Comparison of ENCODE assay signal across 18 cellular contexts in genomic region chr2:100418563-100418962, GRCh38. TPM values are rescaled to one million over a fixed set of nuclear protein-coding genes. Genes with fewer than 3 reads are reported as not detected.
DNase-seq lines count a peak whose midpoint lies in the region; ATAC-seq, FAIRE-seq and TF ChIP-seq lines count a peak whose summit lies in the region.
"Had no signal": no experiment of that assay in that cellular context is flagged by ENCODE, and none has a peak within 500 bp of the region (broad histone marks: within the 10 kb centered on the region; RNA-seq: fewer than 3 reads in every experiment).

No MANE protein-coding gene starts in this region.

- H3K27ac Mint-ChIP-seq in immature natural killer cell (peak overlapping the region in 2 of 6 donors; percentile 30 to 41), type B pancreatic cell (no peak overlapping the region), endothelial cell (ENCODE audit: unreplicated experiment) (no peak overlapping the region)
- H3K27ac Mint-ChIP-seq: dendritic cell treated with granulocyte-macrophage colony-stimulating factor and Interleukin-4, amounts not matched to agents 40 ng/mL and 50 ng/mL, for 4 days had no signal

- BruUV-seq in HepG2 (replicated peaks; lab: Mats Ljungman, UMichigan): no TSS peak

- TF ChIP-seq EP300 in HepG2 (IDR thresholded peaks at IDR 0.05; ENCODE audit: low read depth in 2 of 2, low read length in 2 of 2): no peak
- TF ChIP-seq EP300 in HepG2 (CRISPR knock-in tag; IDR thresholded peaks at IDR 0.05; ENCODE audit: borderline replicate concordance): no peak

- POLR2A ChIA-PET in HepG2 (lab: Yijun Ruan, JAX): no interaction called here

- ATAC-seq in HepG2: no peak
- no peak for ATAC-seq in right lobe of liver
- ATAC-seq in GM21717 (IDR thresholded peaks at IDR 0.05; ENCODE audit: unreplicated experiment): no peak

- H2AFZ ChIP-seq in HepG2 (ENCODE audit: low read length): no peak overlapping the region

- peak overlapping the region; percentile 64 to 90 (median 85) for H3K4me3 Mint-ChIP-seq in immature natural killer cell
- peak overlapping the region; percentile 91 for H3K4me3 Mint-ChIP-seq in type B pancreatic cell
- H3K4me3 Mint-ChIP-seq in endothelial cell (ENCODE audit: unreplicated experiment): no peak overlapping the region
- H3K4me3 Mint-ChIP-seq: dendritic cell treated with granulocyte-macrophage colony-stimulating factor and Interleukin-4, amounts not matched to agents 40 ng/mL and 50 ng/mL, for 4 days had no signal

- H3K27ac ChIP-seq in HepG2 (ENCODE audit: extremely low read length, insufficient read depth, low read length): no peak overlapping the region
- no peak overlapping the region for H3K27ac ChIP-seq in right lobe of liver
- no peak overlapping the region for H3K27ac ChIP-seq in WERI-Rb-1
- H3K27ac ChIP-seq: GM23248 had no signal

- no peaks in the 10 kb centered on the region for H4K20me1 ChIP-seq in HepG2 (ENCODE audit: insufficient read depth, low read length)

- DNase-seq in HepG2 (ENCODE audit: low spot score): peak; percentile 31
- DNase-seq in right lobe of liver: no peak
- peak; percentile 25 for DNase-seq in WERI-Rb-1
- DNase-seq in immature natural killer cell: no peak
- DNase-seq in type B pancreatic cell (ENCODE audit: extremely low spot score, unreplicated experiment): no peak
- DNase-seq in endothelial cell (ENCODE audit: low spot score): no peak
- DNase-seq in retina: no peak
- DNase-seq: activated CD8-positive, alpha-beta memory T cell treated with anti-CD3 and anti-CD28 coated beads, Interleukin-2, amount 50 U/mL, for 4 hours; aorta; GM23248; NCI-H2171; NK-92 treated with Interleukin-12 subunit alpha and Interleukin-12 subunit beta, amount 100 ng/mL, for 24 hours; nucleus accumbens; SHP77 had no signal

- H3K27me3 ChIP-seq in HepG2 (ENCODE audit: control insufficient read depth in 1 of 2, insufficient read depth in 2 of 2, low read length in 2 of 2) (no peaks in the 10 kb centered on the region; a peak in 1 of 5 replicates), right lobe of liver (no peaks in the 10 kb centered on the region), WERI-Rb-1 (ENCODE audit: insufficient read depth, low read depth, severe bottlenecking) (no peaks in the 10 kb centered on the region)

- TF ChIP-seq POLR2A in HepG2 (IDR thresholded peaks at IDR 0.05; ENCODE audit: insufficient read depth in 1 of 2, low read depth in 2 of 2, low read length in 2 of 2) (no peak), right lobe of liver (IDR thresholded peaks at IDR 0.05) (no peak)

- no peak overlapping the region; a peak in 1 of 6 replicates for H3K4me3 ChIP-seq in HepG2 (replicated peaks in 1 of 3; ENCODE audit: insufficient read depth in 1 of 3, low read depth in 2 of 3, low read length in 3 of 3)
- H3K4me3 ChIP-seq in right lobe of liver: no peak overlapping the region
- H3K4me3 ChIP-seq in WERI-Rb-1 (ENCODE audit: low read depth, low read length): no peak overlapping the region
- H3K4me3 ChIP-seq: lung had no signal

- WGBS in HepG2 (ENCODE audit: low lambda C conversion rate): 64% methylated on average over 11 of the region's 11 CpGs
- 80% methylated on average over 10 of the region's 11 CpGs for WGBS in right lobe of liver (ENCODE audit: insufficient coverage, low coverage, low lambda C conversion rate, missing lambda C conversion rate)

- TF ChIP-seq RAD21 in HepG2 (CRISPR knock-in tag; IDR thresholded peaks at IDR 0.05): no peak

- in situ Hi-C loops in HepG2 (cut with HindIII; ENCODE audit: extremely low pct_ligation_motif_present, low pct_unique_long_range_greater_than_20kb): no loop called here

- peaks cover 13% of the 10 kb centered on the region for H3K79me2 ChIP-seq in HepG2 (ENCODE audit: insufficient read depth, low read length)

- no peak overlapping the region for H3K9ac ChIP-seq in HepG2 (ENCODE audit: insufficient read depth, low read depth, low read length)

- H3K4me1 Mint-ChIP-seq in immature natural killer cell (peaks cover 17 to 31% of the 10 kb centered on the region in 2 donors), type B pancreatic cell (ENCODE audit: unreplicated experiment) (peaks cover 17% of the 10 kb centered on the region), endothelial cell (ENCODE audit: unreplicated experiment) (peaks cover 20% of the 10 kb centered on the region)

- H3K9me3 ChIP-seq in HepG2 (ENCODE audit: low read length) (no peaks in the 10 kb centered on the region), right lobe of liver (no peaks in the 10 kb centered on the region), WERI-Rb-1 (ENCODE audit: severe bottlenecking) (no peaks in the 10 kb centered on the region)

- no peak overlapping the region for H3K4me2 ChIP-seq in HepG2 (ENCODE audit: low read depth, low read length)

- no peaks in the 10 kb centered on the region for H3K27me3 Mint-ChIP-seq in immature natural killer cell (ENCODE audit: low read depth in 3 of 3)
- H3K27me3 Mint-ChIP-seq in type B pancreatic cell: no peaks in the 10 kb centered on the region
- peaks cover 6% of the 10 kb centered on the region for H3K27me3 Mint-ChIP-seq in endothelial cell (ENCODE audit: unreplicated experiment)

- no peaks in the 10 kb centered on the region for H3K9me3 Mint-ChIP-seq in immature natural killer cell
- H3K9me3 Mint-ChIP-seq in type B pancreatic cell: no peaks in the 10 kb centered on the region
- no peaks in the 10 kb centered on the region for H3K9me3 Mint-ChIP-seq in endothelial cell (ENCODE audit: unreplicated experiment)
- H3K9me3 Mint-ChIP-seq: dendritic cell treated with granulocyte-macrophage colony-stimulating factor and Interleukin-4, amounts not matched to agents 40 ng/mL and 50 ng/mL, for 4 days had no signal

- no peaks in the 10 kb centered on the region for H3K36me3 Mint-ChIP-seq in immature natural killer cell
- no peaks in the 10 kb centered on the region for H3K36me3 Mint-ChIP-seq in type B pancreatic cell
- H3K36me3 Mint-ChIP-seq in endothelial cell (ENCODE audit: low read depth, unreplicated experiment): peaks cover 5% of the 10 kb centered on the region

- CTCF ChIA-PET in HepG2 (lab: Yijun Ruan, JAX; ENCODE audit: low intra/inter-chr PET ratio, low total read pairs): no interaction called here

- TF ChIP-seq CTCF in HepG2 (CRISPR knock-in tag; IDR thresholded peaks at IDR 0.05) (no peak), right lobe of liver (IDR thresholded peaks at IDR 0.05) (no peak), WERI-Rb-1 (IDR thresholded peaks at IDR 0.05; ENCODE audit: low read depth, low read length) (no peak), type B pancreatic cell (conservative IDR thresholded peaks at IDR 0.05) (no peak), endothelial cell (IDR thresholded peaks at IDR 0.05; ENCODE audit: unreplicated experiment) (no peak)

- intact Hi-C loops in HepG2 (cut with micrococcal nuclease; ENCODE audit: unreplicated experiment) (loop anchor here (5.0 kb wide), 1 partner anchor 144 kb away; the partner anchor contains the start of gene PDCL3), right lobe of liver (cut with DNase I) (no loop called here)

- H3K4me1 ChIP-seq in HepG2 (ENCODE audit: insufficient read depth, low read length): peaks cover 29% of the 10 kb centered on the region
- H3K4me1 ChIP-seq in right lobe of liver: no peaks in the 10 kb centered on the region

- H3K36me3 ChIP-seq in HepG2 (replicated peaks in 1 of 2; ENCODE audit: control insufficient read depth in 1 of 2, insufficient read depth in 2 of 2, low read length in 2 of 2): peaks cover 3 to 11% of the 10 kb centered on the region in 2 experiments; a peak in 3 of 5 replicates
- H3K36me3 ChIP-seq in right lobe of liver: no peaks in the 10 kb centered on the region
- peaks cover 7% of the 10 kb centered on the region for H3K36me3 ChIP-seq in WERI-Rb-1

- no peak for FAIRE-seq in HepG2 (lab: Jason Lieb, UNC)

RNA-seq across cellular contexts. Expression of gene CHST10, which starts 1.1 kb away (rescaled TPM):
- 8.5 and 14.2 TPM in 2 replicates for total RNA-seq in HepG2 (2016; rRNA removed; fragmentation: Illumina TruSeq; extraction: Trizol)
- 2.4 and 3.0 TPM in 2 replicates for total RNA-seq in HepG2 (2016; cell fraction: cytosol; rRNA removed; fragmentation: Illumina TruSeq; extraction: Trizol; ENCODE audit: low read depth)
- total RNA-seq in HepG2 (2016; cell fraction: insoluble cytoplasmic fraction; rRNA removed; fragmentation: Illumina TruSeq; extraction: Trizol): 7.1 and 13.1 TPM in 2 replicates
- total RNA-seq in HepG2 (2016; cell fraction: membrane; rRNA removed; fragmentation: Illumina TruSeq; extraction: Trizol): 6.9 and 7.7 TPM in 2 replicates
- total RNA-seq in HepG2 (2016; cell fraction: nucleus; rRNA removed; fragmentation: Illumina TruSeq; extraction: Trizol): 12.2 and 15.8 TPM in 2 replicates
- polyA plus RNA-seq in HepG2 (2011; rRNA removed): 10.5 and 11.5 TPM in 2 replicates
- 8.3 and 11.0 TPM in 2 replicates for polyA plus RNA-seq in HepG2 (2011; cell fraction: cytosol; rRNA removed)
- 9.0 and 10.7 TPM in 2 replicates for polyA plus RNA-seq in HepG2 (2011; cell fraction: nucleus; rRNA removed)
- polyA plus RNA-seq in HepG2 (2012): 8.8 TPM in 2 replicates
- 1.5 and 2.5 TPM in 2 replicates for polyA plus RNA-seq in HepG2 (2016; cell fraction: cytosol; fragmentation: Illumina TruSeq; extraction: Trizol; ENCODE audit: low read depth)
- 6.7 and 7.6 TPM in 2 replicates for polyA plus RNA-seq in HepG2 (2016; cell fraction: insoluble cytoplasmic fraction; fragmentation: Illumina TruSeq; extraction: Trizol; ENCODE audit: low read depth)
- 4.5 and 6.1 TPM in 2 replicates for polyA plus RNA-seq in HepG2 (2016; cell fraction: membrane; fragmentation: Illumina TruSeq; extraction: Trizol; ENCODE audit: low read depth)
- 20.4 and 23.1 TPM in 2 replicates for polyA plus RNA-seq in HepG2 (2016; cell fraction: nucleus; fragmentation: Illumina TruSeq; extraction: Trizol; ENCODE audit: insufficient read depth, low read depth)
- polyA minus RNA-seq in HepG2 (2011; rRNA and poly(A)+ RNA removed; ENCODE audit: low replicate concordance): 14.1 and 16.5 TPM in 2 replicates
- 8.0 and 9.3 TPM in 2 replicates for polyA minus RNA-seq in HepG2 (2011; cell fraction: cytosol; rRNA and poly(A)+ RNA removed)
- polyA minus RNA-seq in HepG2 (2011; cell fraction: nucleus; rRNA and poly(A)+ RNA removed): 17.4 and 18.0 TPM in 2 replicates
- total RNA-seq in right lobe of liver: under 1 TPM; 0.19 to 0.88 (median 0.50) TPM
- polyA plus RNA-seq in immature natural killer cell: 10 to 100 TPM in 1 of 3 donors, 1 to 10 TPM in 2; 5.0 to 10.3 (median 7.1) TPM
- total RNA-seq in type B pancreatic cell (ENCODE audit: low replicate concordance): 7.2 and 26.9 TPM in 2 replicates
- 20.6 TPM for total RNA-seq in endothelial cell (ENCODE audit: unreplicated experiment)

RNA-seq across cellular contexts. Expression of gene NMS, which starts 51.7 kb away (rescaled TPM):
- total RNA-seq in HepG2 (2016; rRNA removed; fragmentation: Illumina TruSeq; extraction: Trizol): not detected in 2 replicates
- not detected in 2 replicates for total RNA-seq in HepG2 (2016; cell fraction: cytosol; rRNA removed; fragmentation: Illumina TruSeq; extraction: Trizol; ENCODE audit: low read depth)
- total RNA-seq in HepG2 (2016; cell fraction: insoluble cytoplasmic fraction; rRNA removed; fragmentation: Illumina TruSeq; extraction: Trizol): not detected in 2 replicates
- not detected in 2 replicates for total RNA-seq in HepG2 (2016; cell fraction: membrane; rRNA removed; fragmentation: Illumina TruSeq; extraction: Trizol)
- not detected in 2 replicates for total RNA-seq in HepG2 (2016; cell fraction: nucleus; rRNA removed; fragmentation: Illumina TruSeq; extraction: Trizol)
- polyA plus RNA-seq in HepG2 (2011; rRNA removed): not detected in 2 replicates
- polyA plus RNA-seq in HepG2 (2011; cell fraction: cytosol; rRNA removed): not detected in 2 replicates
- polyA plus RNA-seq in HepG2 (2011; cell fraction: nucleus; rRNA removed): not detected in 2 replicates
- polyA plus RNA-seq in HepG2 (2012): not detected in 2 replicates
- not detected in 2 replicates for polyA plus RNA-seq in HepG2 (2016; cell fraction: cytosol; fragmentation: Illumina TruSeq; extraction: Trizol; ENCODE audit: low read depth)
- polyA plus RNA-seq in HepG2 (2016; cell fraction: insoluble cytoplasmic fraction; fragmentation: Illumina TruSeq; extraction: Trizol; ENCODE audit: low read depth): not detected in 2 replicates
- not detected in 2 replicates for polyA plus RNA-seq in HepG2 (2016; cell fraction: membrane; fragmentation: Illumina TruSeq; extraction: Trizol; ENCODE audit: low read depth)
- not detected in 2 replicates for polyA plus RNA-seq in HepG2 (2016; cell fraction: nucleus; fragmentation: Illumina TruSeq; extraction: Trizol; ENCODE audit: insufficient read depth, low read depth)
- not detected in 2 replicates for polyA minus RNA-seq in HepG2 (2011; rRNA and poly(A)+ RNA removed; ENCODE audit: low replicate concordance)
- not detected in 2 replicates for polyA minus RNA-seq in HepG2 (2011; cell fraction: cytosol; rRNA and poly(A)+ RNA removed)
- not detected in 2 replicates for polyA minus RNA-seq in HepG2 (2011; cell fraction: nucleus; rRNA and poly(A)+ RNA removed)
- not detected for total RNA-seq in right lobe of liver
- polyA plus RNA-seq in immature natural killer cell: not detected
- total RNA-seq in type B pancreatic cell (ENCODE audit: low replicate concordance): not detected in 2 replicates
- not detected for total RNA-seq in endothelial cell (ENCODE audit: unreplicated experiment)
- total RNA-seq: aorta, fibroblast of lung, GM23248, lung had no signal
- polyA plus RNA-seq: aorta, fibroblast of lung, GM23248, lung had no signal

Comparison
In these comparisons a context has a peak if more than half of its experiments do, and no peak if none do; other contexts are left out.
1. DNase-seq: peak in HepG2 (single experiment) and WERI-Rb-1 (single experiment); none in right lobe of liver (0 of 3), immature natural killer cell (0 of 3), type B pancreatic cell (single experiment), endothelial cell (single experiment) and retina (single experiment).